Comparison of ENCODE assay signal across 9 cellular contexts in the genomic region with DNA sequence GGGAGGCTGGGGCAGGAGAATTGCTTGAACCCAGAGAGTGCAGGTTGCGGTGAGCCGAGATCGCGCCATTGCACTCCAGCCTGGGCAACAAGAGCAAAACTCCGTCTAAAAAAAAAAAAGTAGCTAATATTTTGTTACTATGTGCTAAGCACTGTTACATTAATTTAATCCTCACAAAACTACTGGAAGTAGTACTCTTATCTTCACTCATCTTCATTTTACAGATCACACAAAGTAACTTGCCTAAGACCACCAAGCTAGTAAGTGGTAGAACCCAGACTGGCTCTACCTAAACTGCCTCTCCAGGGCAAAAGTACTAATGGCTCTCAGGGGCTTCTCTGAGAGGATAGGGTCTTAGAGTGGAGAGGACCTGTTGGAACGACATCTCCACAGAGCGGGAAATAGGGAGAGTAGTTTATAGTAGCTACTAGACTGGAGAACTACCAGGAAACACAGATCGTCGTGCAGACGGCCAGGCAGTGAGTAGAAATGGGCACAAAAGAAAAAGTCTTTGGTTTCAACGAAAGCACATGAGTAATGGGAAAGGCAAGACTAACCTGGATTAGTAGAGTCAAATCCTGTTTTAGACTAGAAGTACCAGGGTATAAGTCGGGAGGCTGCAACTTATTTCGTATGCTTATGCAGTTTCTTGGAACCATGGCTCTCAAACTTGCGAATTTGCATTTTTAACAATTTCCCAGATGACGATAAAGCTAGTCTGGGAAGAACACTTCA. TPM values are rescaled to one million over a fixed set of nuclear protein-coding genes. Genes with fewer than 3 reads are reported as not detected.
DNase-seq lines count a peak whose midpoint lies in the region; ATAC-seq, FAIRE-seq and TF ChIP-seq lines count a peak whose summit lies in the region.
"Had no signal": no experiment of that assay in that cellular context is flagged by ENCODE, and none has a peak within 500 bp of the region (broad histone marks: within the 10 kb centered on the region; RNA-seq: fewer than 3 reads in every experiment).

No MANE protein-coding gene starts in this region.

- H3K27ac Mint-ChIP-seq in activated CD4-positive, alpha-beta T cell treated with anti-CD3 and anti-CD28 coated beads, Interleukin-2, amount 10 ng/mL, durations not matched to agents 24 days and 14 days: peak overlapping the region; percentile 97
- H3K27ac Mint-ChIP-seq in activated CD8-positive, alpha-beta T cell treated with anti-CD3 and anti-CD28 coated beads, Interleukin-2, amount 10 ng/mL, durations not matched to agents 7 days and 5 days: peak overlapping the region; percentile 93

- H3K4me1 ChIP-seq in keratinocyte (ENCODE audit: control insufficient read depth, extremely low read depth, insufficient read depth, low read length): peaks cover 9% of the 10 kb centered on the region

- H3K9ac ChIP-seq in keratinocyte (ENCODE audit: control insufficient read depth, extremely low read depth, insufficient read depth, low read length): peak overlapping the region; percentile 87

- H3K9me3 ChIP-seq in keratinocyte (ENCODE audit: control insufficient read depth, low read depth, low read length): no peaks in the 10 kb centered on the region

- DNase-seq in activated CD4-positive, alpha-beta T cell treated with anti-CD3 and anti-CD28 coated beads, Interleukin-2, amount 10 ng/mL, durations not matched to agents 24 days and 14 days: no peak
- DNase-seq in activated CD4-positive, alpha-beta T cell treated with anti-CD3 and anti-CD28 coated beads, Interleukin-2, amount 50 U/mL, for 4 hours: no peak
- DNase-seq in activated CD8-positive, alpha-beta T cell treated with anti-CD3 and anti-CD28 coated beads, Interleukin-2, amount 10 ng/mL, durations not matched to agents 7 days and 5 days: no peak
- DNase-seq in keratinocyte (ENCODE audit: low read depth, low spot score) (no peak), superior temporal gyrus (ENCODE audit: extremely low spot score) (peak; percentile 7), GM13976 (ENCODE audit: low spot score) (no peak), OCI-M2 (lab: John Stamatoyannopoulos, UW; ENCODE audit: unreplicated experiment) (no peak), NCI-H2171 (lab: John Stamatoyannopoulos, UW) (no peak)

- FAIRE-seq in keratinocyte (lab: Jason Lieb, UNC): no peak
- FAIRE-seq: islet of Langerhans had no signal

- no peaks in the 10 kb centered on the region for H3K27me3 ChIP-seq in keratinocyte (ENCODE audit: control insufficient read depth, extremely low read depth, insufficient read depth, low read length)

- H3K4me3 Mint-ChIP-seq in activated CD4-positive, alpha-beta T cell treated with anti-CD3 and anti-CD28 coated beads, Interleukin-2, amount 10 ng/mL, durations not matched to agents 24 days and 14 days: peak overlapping the region; percentile 91
- peak overlapping the region; percentile 83 for H3K4me3 Mint-ChIP-seq in activated CD8-positive, alpha-beta T cell treated with anti-CD3 and anti-CD28 coated beads, Interleukin-2, amount 10 ng/mL, durations not matched to agents 7 days and 5 days

- peak overlapping the region; percentile 65 for H2AFZ ChIP-seq in keratinocyte (ENCODE audit: control insufficient read depth, low read length)

- dilution Hi-C loops in keratinocyte (cut with MboI; ENCODE audit: extremely low pct_ligation_motif_present, low sequenced_read_pairs): no loop called here

- peaks cover 29% of the 10 kb centered on the region for H3K36me3 Mint-ChIP-seq in activated CD4-positive, alpha-beta T cell treated with anti-CD3 and anti-CD28 coated beads, Interleukin-2, amount 10 ng/mL, durations not matched to agents 24 days and 14 days (ENCODE audit: low read depth)
- H3K36me3 Mint-ChIP-seq in activated CD8-positive, alpha-beta T cell treated with anti-CD3 and anti-CD28 coated beads, Interleukin-2, amount 10 ng/mL, durations not matched to agents 7 days and 5 days (ENCODE audit: low read depth): peaks cover 21% of the 10 kb centered on the region

- intact Hi-C loops in activated CD4-positive, alpha-beta T cell treated with anti-CD3 and anti-CD28 coated beads, Interleukin-2, amount 10 ng/mL, durations not matched to agents 24 days and 14 days (cut with micrococcal nuclease): loop anchor here (2.0 to 10.0 kb wide), 4 partner anchors 79 to 267 kb away; a partner anchor contains a TSS

- peaks cover 32% of the 10 kb centered on the region for H3K4me1 Mint-ChIP-seq in activated CD4-positive, alpha-beta T cell treated with anti-CD3 and anti-CD28 coated beads, Interleukin-2, amount 10 ng/mL, durations not matched to agents 24 days and 14 days
- H3K4me1 Mint-ChIP-seq in activated CD8-positive, alpha-beta T cell treated with anti-CD3 and anti-CD28 coated beads, Interleukin-2, amount 10 ng/mL, durations not matched to agents 7 days and 5 days (ENCODE audit: low read depth): peaks cover 32% of the 10 kb centered on the region

- H3K27me3 Mint-ChIP-seq in activated CD4-positive, alpha-beta T cell treated with anti-CD3 and anti-CD28 coated beads, Interleukin-2, amount 10 ng/mL, durations not matched to agents 24 days and 14 days: peaks cover 12% of the 10 kb centered on the region
- H3K27me3 Mint-ChIP-seq in activated CD8-positive, alpha-beta T cell treated with anti-CD3 and anti-CD28 coated beads, Interleukin-2, amount 10 ng/mL, durations not matched to agents 7 days and 5 days (ENCODE audit: low read depth): peaks cover 21% of the 10 kb centered on the region

- H3K9me3 Mint-ChIP-seq in activated CD4-positive, alpha-beta T cell treated with anti-CD3 and anti-CD28 coated beads, Interleukin-2, amount 10 ng/mL, durations not matched to agents 24 days and 14 days: no peaks in the 10 kb centered on the region
- no peaks in the 10 kb centered on the region for H3K9me3 Mint-ChIP-seq in activated CD8-positive, alpha-beta T cell treated with anti-CD3 and anti-CD28 coated beads, Interleukin-2, amount 10 ng/mL, durations not matched to agents 7 days and 5 days (ENCODE audit: insufficient read depth)

- no peak for TF ChIP-seq CTCF in keratinocyte (optimal IDR thresholded peaks at IDR 0.05 in 1 of 3, IDR thresholded peaks at IDR 0.05 in 1 of 3, conservative IDR thresholded peaks at IDR 0.05 in 1 of 3; ENCODE audit: extremely low read depth in 1 of 3, insufficient read depth in 2 of 3, low read length in 3 of 3)
- no peak for TF ChIP-seq CTCF in GM13976 (IDR thresholded peaks at IDR 0.05; ENCODE audit: borderline replicate concordance, control extremely low read depth, extremely low read depth, insufficient read depth, missing control alignments)

- POLR2A ChIA-PET in activated CD8-positive, alpha-beta T cell treated with anti-CD3 and anti-CD28 coated beads, Interleukin-2, amount 10 ng/mL, durations not matched to agents 7 days and 5 days (lab: Charles Lee): interaction anchor here (0.6 to 2.2 kb wide), 5 partner anchors 9 to 315 kb away, joined by 3 to 7 read pairs (median 5); no protein-coding TSS in a partner anchor

- peak overlapping the region; percentile 65 to 72 (median 70) for H3K4me3 ChIP-seq in keratinocyte (ENCODE audit: control insufficient read depth in 2 of 3, extremely low read depth in 1 of 3, insufficient read depth in 2 of 3, low read depth in 1 of 3, low read length in 3 of 3)

- H3K79me2 ChIP-seq in keratinocyte (ENCODE audit: control insufficient read depth, insufficient read depth, low read length): peaks cover 32% of the 10 kb centered on the region

- peaks cover 3% of the 10 kb centered on the region in 2 experiments for H3K36me3 ChIP-seq in keratinocyte (ENCODE audit: control insufficient read depth in 2 of 2, extremely low read depth in 1 of 2, insufficient read depth in 2 of 2, low read length in 2 of 2)

- peak overlapping the region; percentile 84 for H3K4me2 ChIP-seq in keratinocyte (ENCODE audit: control insufficient read depth, extremely low read depth, insufficient read depth, low read depth, low read length)

- no peaks in the 10 kb centered on the region for H3K9me1 ChIP-seq in keratinocyte (ENCODE audit: control insufficient read depth, extremely low read depth, insufficient read depth, low read length)

- in situ Hi-C loops in GM13976 (cut with MboI; ENCODE audit: low sequenced_read_pairs, unreplicated experiment): loop anchor here (25.0 kb wide), 1 partner anchor 100 kb away; a partner anchor contains a TSS

- H3K27ac ChIP-seq in keratinocyte (ENCODE audit: control insufficient read depth, insufficient read depth, low read length): peak overlapping the region; percentile 85

- CTCF ChIA-PET in activated CD8-positive, alpha-beta T cell treated with anti-CD3 and anti-CD28 coated beads, Interleukin-2, amount 10 ng/mL, durations not matched to agents 7 days and 5 days (lab: Charles Lee): interaction anchor here (0.7 to 2.1 kb wide), 5 partner anchors 30 to 270 kb away, joined by 3 to 7 read pairs (median 3); a partner anchor contains a TSS

- no peak for ATAC-seq in activated CD8-positive, alpha-beta T cell treated with anti-CD3 and anti-CD28 coated beads, Interleukin-2, amount 10 ng/mL, durations not matched to agents 7 days and 5 days

- H4K20me1 ChIP-seq in keratinocyte (ENCODE audit: control insufficient read depth, extremely low read depth, insufficient read depth, low read length): no peaks in the 10 kb centered on the region

RNA-seq across cellular contexts. Expression of a gene that starts 1.4 kb away (rescaled TPM):
- total RNA-seq in activated CD4-positive, alpha-beta T cell treated with anti-CD3 and anti-CD28 coated beads, Interleukin-2, amount 10 ng/mL, durations not matched to agents 24 days and 14 days: 21.5 and 26.2 TPM in 2 replicates
- total RNA-seq in activated CD8-positive, alpha-beta T cell treated with anti-CD3 and anti-CD28 coated beads, Interleukin-2, amount 10 ng/mL, durations not matched to agents 7 days and 5 days: 10 to 100 TPM; 11.8 to 13.7 TPM
- polyA plus RNA-seq in keratinocyte: 16.3 to 23.4 TPM (median 16.3 TPM) in 3 replicates
- 6.2 TPM for polyA plus RNA-seq in keratinocyte (2011; ENCODE audit: low read depth)
- polyA plus RNA-seq in keratinocyte (2011; cell fraction: cytosol; rRNA removed): 7.6 and 9.9 TPM in 2 replicates
- 24.2 and 31.7 TPM in 2 replicates for polyA plus RNA-seq in keratinocyte (2011; cell fraction: nucleus; rRNA removed)
- 8.8 and 13.3 TPM in 2 replicates for polyA plus RNA-seq in keratinocyte (2012; ENCODE audit: low replicate concordance)
- 5.4 to 12.2 TPM (median 6.6 TPM) in 3 replicates for polyA minus RNA-seq in keratinocyte
- 9.6 TPM for polyA minus RNA-seq in keratinocyte (2011; cell fraction: cytosol; rRNA and poly(A)+ RNA removed)
- 18.3 and 29.9 TPM in 2 replicates for polyA minus RNA-seq in keratinocyte (2011; cell fraction: nucleus; rRNA and poly(A)+ RNA removed)
